ENCODE assay signal across 18 cellular contexts in genomic region chr5:83494666-83495065, GRCh38. TPM values are rescaled to one million over a fixed set of nuclear protein-coding genes. Genes with fewer than 3 reads are reported as not detected.
A peak's percentile ranks its signal among the peaks of the same experiment; 100 is the strongest.
DNase-seq lines count a peak whose midpoint lies in the region; ATAC-seq, FAIRE-seq and TF ChIP-seq lines count a peak whose summit lies in the region.
"Had no signal": no experiment of that assay in that cellular context is flagged by ENCODE, and none has a peak within 500 bp of the region (broad histone marks: within the 10 kb centered on the region; RNA-seq: fewer than 3 reads in every experiment).

No MANE protein-coding gene starts in this region.

- no peak overlapping the region for H3K23ac ChIP-seq in H1 (ENCODE audit: insufficient read length)

- peak overlapping the region; percentile 40; the same call in 1 of the 2 replicates for H3K27ac ChIP-seq in GM23338 (ENCODE audit: low read depth)
- H3K27ac ChIP-seq in H1 (ENCODE audit: low read depth, low read length), result no peak overlapping the region
- no peak overlapping the region for H3K27ac ChIP-seq in uterus

- TF ChIP-seq EP300 in H1 (IDR thresholded peaks at IDR 0.05; ENCODE audit: borderline replicate concordance in 1 of 2, low read depth in 2 of 2, low read length in 2 of 2), result no peak

- no peak overlapping the region for H3K4ac ChIP-seq in H1 (replicated peaks; ENCODE audit: insufficient read length, low read depth, low read length)

- H2BK120ac ChIP-seq in H1 (replicated peaks; ENCODE audit: low read depth, low read length), result no peak overlapping the region

- H3K9me3 ChIP-seq in H1 (ENCODE audit: insufficient read depth in 2 of 2, low read depth in 1 of 2, low read length in 1 of 2) (no peaks in the 10 kb centered on the region), uterus (no peaks in the 10 kb centered on the region)

- no peak overlapping the region for H4K8ac ChIP-seq in H1 (ENCODE audit: extremely low read depth, insufficient read depth, low read length)

- no peak overlapping the region for H3K18ac ChIP-seq in H1 (ENCODE audit: extremely low read depth, low read length)

- TF ChIP-seq CTCF in CD14-positive monocyte (IDR thresholded peaks at IDR 0.05) (no peak), GM23338 (conservative IDR thresholded peaks at IDR 0.05; ENCODE audit: low read depth in 2 of 2) (no peak), H1 (IDR thresholded peaks at IDR 0.05; ENCODE audit: control extremely low read depth in 1 of 3, insufficient read depth in 1 of 3, low read depth in 1 of 3, low read length in 3 of 3) (no peak), uterus (IDR thresholded peaks at IDR 0.05) (no peak)

- H3K9me3 Mint-ChIP-seq in CD14-positive monocyte (peaks cover 0 to 1% (median 0%) of the 10 kb centered on the region in 7 donors), GM23338 (no peaks in the 10 kb centered on the region)

- ATAC-seq in GM23338 (peak; percentile 63), left colon (no peak), esophagus mucosa (no peak)
- ATAC-seq: Right ventricle myocardium inferior had no signal

- H3K36me3 ChIP-seq in GM23338 (ENCODE audit: insufficient read depth) (peaks cover 26% of the 10 kb centered on the region; the same call in 1 of the 2 replicates), H1 (ENCODE audit: control insufficient read depth in 2 of 4, insufficient read depth in 4 of 4, low read length in 3 of 4) (peaks cover 8 to 88% (median 41%) of the 10 kb centered on the region in 4 experiments; a peak in 7 of 8 replicates), uterus (no peaks in the 10 kb centered on the region)

- intact Hi-C loops in CD14-positive monocyte (cut with micrococcal nuclease) (no loop called here), uterus (cut with DNase I; ENCODE audit: low total_unique reads) (no loop called here), left colon (cut with DNase I, micrococcal nuclease) (no loop called here)

- FAIRE-seq in H1 (lab: Jason Lieb, UNC), result peak; percentile 7
- FAIRE-seq: H54 had no signal

- CTCF ChIA-PET in H1 (lab: Charles Lee; ENCODE audit: partially characterized antibody), result interaction anchor here (0.5 to 1.6 kb wide), 5 partner anchors 8 to 1145 kb away, joined by 3 to 6 read pairs (median 3); no protein-coding TSS in a partner anchor

- no peak overlapping the region for H2AFZ ChIP-seq in GM23338
- no peak overlapping the region for H2AFZ ChIP-seq in H1 (ENCODE audit: low read length)

- no peak overlapping the region for H4K5ac ChIP-seq in H1 (ENCODE audit: insufficient read length, low read depth, low read length)

- peaks cover 2% of the 10 kb centered on the region; the same call in 1 of the 2 replicates for H3K79me1 ChIP-seq in H1 (ENCODE audit: low read depth, low read length)

- no peak overlapping the region for H3K14ac ChIP-seq in H1 (ENCODE audit: insufficient read length)

- peaks cover 67% of the 10 kb centered on the region for H3K79me2 ChIP-seq in GM23338 (replicated peaks; ENCODE audit: insufficient read depth)
- peaks cover 0 to 27% of the 10 kb centered on the region in 2 experiments; a peak in 2 of 4 replicates for H3K79me2 ChIP-seq in H1 (ENCODE audit: control insufficient read depth in 1 of 2, insufficient read depth in 2 of 2, low read length in 2 of 2)

- no peak overlapping the region for H2AK5ac ChIP-seq in H1 (ENCODE audit: low read depth, low read length)

- H4K91ac ChIP-seq in H1 (replicated peaks; ENCODE audit: insufficient read length, low read length), result no peak overlapping the region

- POLR2A ChIA-PET in H1 (lab: Charles Lee; ENCODE audit: partially characterized antibody), result interaction anchor here (1.2 to 1.3 kb wide), 4 partner anchors 9 to 21 kb away, joined by 3 to 6 read pairs (median 4); no protein-coding TSS in a partner anchor

- no peak overlapping the region for H3K4me3 Mint-ChIP-seq in CD14-positive monocyte
- no peak overlapping the region for H3K4me3 Mint-ChIP-seq in GM23338
- H3K4me3 Mint-ChIP-seq: CD4-positive, alpha-beta memory T cell; IgD-negative memory B cell had no signal

- H2BK15ac ChIP-seq in H1 (ENCODE audit: low read length), result no peak overlapping the region

- no peak overlapping the region for H2BK20ac ChIP-seq in H1 (ENCODE audit: low read length)

- H3K36me3 Mint-ChIP-seq in CD14-positive monocyte (peaks cover 89 to 99% of the 10 kb centered on the region in 2 donors), GM23338 (ENCODE audit: low read depth) (peaks cover 88% of the 10 kb centered on the region)
- H3K36me3 Mint-ChIP-seq: CD4-positive, alpha-beta memory T cell; IgD-negative memory B cell had no signal

- 85% methylated on average over 4 of the region's 4 CpGs; no CpG with 5 or more reads in 1 of the 2 experiments for WGBS in H1 (ENCODE audit: extremely low coverage in 1 of 2, insufficient coverage in 1 of 2, insufficient read length in 1 of 2, insufficient replicate concordance in 2 of 2, low coverage in 1 of 2, low lambda C conversion rate in 2 of 2, missing lambda C conversion rate in 1 of 2), 2 experiments

- H3F3A ChIP-seq in GM23338 (replicated peaks; ENCODE audit: low read depth), result no peaks in the 10 kb centered on the region

- H3K27me3 Mint-ChIP-seq in CD14-positive monocyte (ENCODE audit: low read depth in 3 of 3) (peaks cover 0 to 2% (median 0%) of the 10 kb centered on the region in 3 donors), GM23338 (ENCODE audit: insufficient read depth, low read depth, poor library complexity) (peaks cover 5% of the 10 kb centered on the region)

- H3K4me1 ChIP-seq in GM23338 (ENCODE audit: insufficient read depth) (peaks cover 34% of the 10 kb centered on the region), H1 (replicated peaks in 1 of 4; ENCODE audit: control insufficient read depth in 3 of 4, insufficient read depth in 4 of 4, low read length in 3 of 4) (peaks cover 0 to 10% (median 1%) of the 10 kb centered on the region in 4 experiments; a peak in 3 of 7 replicates), uterus (no peaks in the 10 kb centered on the region)

- H2BK5ac ChIP-seq in H1 (ENCODE audit: low read depth, low read length), result 0 out of 2 replicates have a peak overlapping the region, but pooled peaks have one; percentile 30

- H3K4me2 ChIP-seq in GM23338 (peak overlapping the region; percentile 50; the same call in 1 of the 2 replicates), H1 (ENCODE audit: insufficient read depth in 1 of 2, low read depth in 2 of 2, low read length in 2 of 2) (no peak overlapping the region)

- no peak for TF ChIP-seq RAD21 in H1 (IDR thresholded peaks at IDR 0.05 in 1 of 2, conservative IDR thresholded peaks at IDR 0.05 in 1 of 2; ENCODE audit: low read depth in 2 of 2, low read length in 2 of 2)

- H3K4me1 Mint-ChIP-seq in CD14-positive monocyte (peaks cover 29% of the 10 kb centered on the region), GM23338 (peaks cover 43% of the 10 kb centered on the region)
- H3K4me1 Mint-ChIP-seq: CD4-positive, alpha-beta memory T cell; IgD-negative memory B cell had no signal

- DNase-seq in CD14-positive monocyte (ENCODE audit: low spot score) (no peak), GM23338 (ENCODE audit: low spot score) (no peak), OCI-M1 (lab: John Stamatoyannopoulos, UW) (peak; percentile 25), H1 (ENCODE audit: low read depth in 1 of 2, low spot score in 2 of 2) (no peak), uterus (no peak), left colon (no peak)
- DNase-seq in activated CD8-positive, alpha-beta memory T cell treated with anti-CD3 and anti-CD28 coated beads for 24 hours, result no peak
- DNase-seq: AML-193; CD4-positive, alpha-beta memory T cell; NCI-H1092 treated with DMSO at 0.1 percent for 48 hours; NCI-H1694; NCI-H2107; NCI-H226; NCI-H526 treated with DMSO at 0.1 percent for 48 hours had no signal

- no peaks in the 10 kb centered on the region for H3K9me2 ChIP-seq in GM23338 (ENCODE audit: insufficient read depth)

- no peaks in the 10 kb centered on the region for H3K23me2 ChIP-seq in H1 (ENCODE audit: low read depth, low read length)

- no peak overlapping the region for H3K9ac ChIP-seq in H1 (replicated peaks in 1 of 4; ENCODE audit: extremely low read depth in 1 of 4, low read depth in 3 of 4, low read length in 3 of 4)

- TF ChIP-seq POLR2A in H1 (IDR thresholded peaks at IDR 0.05; ENCODE audit: control extremely low read depth in 1 of 2, low read depth in 2 of 2, low read length in 2 of 2) (no peak), uterus (IDR thresholded peaks at IDR 0.05) (no peak)

- H4K20me1 ChIP-seq in GM23338 (replicated peaks; ENCODE audit: insufficient read depth), result 0 out of 2 replicates have a peak, but pooled peaks cover 5% of the 10 kb centered on the region
- no peaks in the 10 kb centered on the region for H4K20me1 ChIP-seq in H1 (replicated peaks in 1 of 2; ENCODE audit: control insufficient read depth in 1 of 2, insufficient read depth in 2 of 2, low read length in 2 of 2)

- H3K27me3 ChIP-seq in GM23338 (ENCODE audit: insufficient read depth) (no peaks in the 10 kb centered on the region), H1 (replicated peaks in 1 of 4; ENCODE audit: control insufficient read depth in 3 of 4, extremely low read depth in 1 of 4, insufficient read depth in 3 of 4, low read length in 3 of 4) (no peaks in the 10 kb centered on the region), uterus (no peaks in the 10 kb centered on the region)

- H3K27ac Mint-ChIP-seq in CD14-positive monocyte, result peak overlapping the region; percentile 30 to 88 (median 81)
- H3K27ac Mint-ChIP-seq in GM23338, result peak overlapping the region; percentile 79; the same call in 1 of the 2 replicates
- H3K27ac Mint-ChIP-seq: CD4-positive, alpha-beta memory T cell; IgD-negative memory B cell had no signal

- no peak overlapping the region for H3K56ac ChIP-seq in H1 (replicated peaks; ENCODE audit: insufficient read length, low read depth, low read length)

- H3K4me3 ChIP-seq in GM23338, result no peak overlapping the region
- no peak overlapping the region for H3K4me3 ChIP-seq in H1 (ENCODE audit: extremely low read depth in 1 of 4, insufficient read depth in 2 of 4, low read depth in 3 of 4, low read length in 4 of 4)
- no peak overlapping the region for H3K4me3 ChIP-seq in uterus

- H2BK12ac ChIP-seq in H1 (ENCODE audit: low read depth, low read length), result 0 out of 2 replicates have a peak overlapping the region, but pooled peaks have one; percentile 5

RNA-seq across cellular contexts. Expression of gene VCAN, which starts 23.1 kb away (rescaled TPM):
- polyA plus RNA-seq in CD14-positive monocyte (100 to 1,000 TPM; 417 to 844 TPM), GM23338 (2016; fragmentation: Nextera tagmentation; extraction: Ambion mirVana) (133 and 137 TPM in 2 replicates), H1 (2011; rRNA removed) (146 and 228 TPM in 2 replicates)
- 373 and 404 TPM in 2 replicates for total RNA-seq in GM23338 (2014; rRNA removed; shearing (Covaris generic))
- total RNA-seq in H1 (2021; fragmentation: NEBNext Ultra II Directional; extraction: Animal tissue kit (Norgen Biotek cat#: 25700)), result 393 and 404 TPM in 2 replicates
- polyA plus RNA-seq in H1 (2011; cell fraction: cytosol; rRNA removed), result 146 TPM
- polyA plus RNA-seq in H1 (2011; cell fraction: nucleus; rRNA removed), result 472 TPM
- 155 to 221 TPM (median 206 TPM) in 4 replicates for polyA plus RNA-seq in H1 (2012, experiment 1 of 2)
- 7.2 TPM for polyA plus RNA-seq in H1 (2012, experiment 2 of 2)
- 331 TPM for polyA plus RNA-seq in H1 (2013, experiment 1 of 2)
- polyA plus RNA-seq in H1 (2013, experiment 2 of 2), result 245 TPM
- polyA minus RNA-seq in H1 (2011; rRNA and poly(A)+ RNA removed), result 613 and 784 TPM in 2 replicates
- polyA minus RNA-seq in H1 (2011; cell fraction: cytosol; rRNA and poly(A)+ RNA removed), result 193 TPM
- polyA minus RNA-seq in H1 (2011; cell fraction: nucleus; rRNA and poly(A)+ RNA removed), result 564 TPM
- total RNA-seq in uterus (100 to 1,000 TPM in 1 of 4 donors, 10 to 100 TPM in 3; 53.0 to 833 (median 65.1) TPM), left colon (10 to 100 TPM in 1 of 2 donors, 1 to 10 TPM in 1; 4.7 to 15.5 TPM), esophagus mucosa (3.1 TPM)
